ENCODE assay signal across 8 cellular contexts in genomic region chr3:13016083-13016725, GRCh38. TPM values are rescaled to one million over a fixed set of nuclear protein-coding genes. Genes with fewer than 3 reads are reported as not detected.
DNase-seq lines count a peak whose midpoint lies in the region; ATAC-seq and TF ChIP-seq lines count a peak whose summit lies in the region.

No MANE protein-coding gene starts in this region.

- no peak for TF ChIP-seq CTCF in CD14-positive monocyte (IDR thresholded peaks at IDR 0.05)

- H3K9ac ChIP-seq in rectal smooth muscle tissue (ENCODE audit: low read length), result no peak overlapping the region

- H3K4me1 ChIP-seq in effector memory CD4-positive, alpha-beta T cell (ENCODE audit: control insufficient read depth, insufficient read depth, low read length, poor library complexity, severe bottlenecking), result peaks cover 54% of the 10 kb centered on the region
- H3K4me1 ChIP-seq in rectal smooth muscle tissue (ENCODE audit: control insufficient read depth, insufficient read depth, low read length), result peaks cover 2% of the 10 kb centered on the region

- intact Hi-C loops in CD14-positive monocyte (cut with micrococcal nuclease), result no loop called here

- peaks cover 0 to 4% (median 3%) of the 10 kb centered on the region in 3 donors for H3K27me3 Mint-ChIP-seq in CD14-positive monocyte (ENCODE audit: low read depth in 3 of 3)
- no peaks in the 10 kb centered on the region for H3K27me3 Mint-ChIP-seq in T-helper 2 cell treated with Interferon-gamma antibody and Interleukin-4, amounts not matched to agents 5 μg/mL and 100 μg/mL, for 36 hours (ENCODE audit: low read depth)

- DNase-seq in CD14-positive monocyte (ENCODE audit: low spot score) (peak; percentile 79), AG08396 (ENCODE audit: low spot score) (no peak), amniotic stem cell (lab: John Stamatoyannopoulos, UW) (no peak)
- peak; percentile 51 for DNase-seq in T-helper 2 cell treated with Interferon-gamma antibody and Interleukin-4, amounts not matched to agents 5 μg/mL and 100 μg/mL, for 36 hours (ENCODE audit: low spot score)
- DNase-seq in effector memory CD4-positive, alpha-beta T cell, result peak in 2 of 3 donors; percentile 27 to 37

- H3K9me3 Mint-ChIP-seq in CD14-positive monocyte, result peaks cover 0 to 1% (median 0%) of the 10 kb centered on the region in 7 donors
- H3K9me3 Mint-ChIP-seq in T-helper 2 cell treated with Interferon-gamma antibody and Interleukin-4, amounts not matched to agents 5 μg/mL and 100 μg/mL, for 36 hours, result no peaks in the 10 kb centered on the region

- no peaks in the 10 kb centered on the region for H3K9me3 ChIP-seq in effector memory CD4-positive, alpha-beta T cell (ENCODE audit: control insufficient read depth, low read length)

- H3K4me3 Mint-ChIP-seq in CD14-positive monocyte, result peak overlapping the region; percentile 86 to 95
- H3K4me3 Mint-ChIP-seq in T-helper 2 cell treated with Interferon-gamma antibody and Interleukin-4, amounts not matched to agents 5 μg/mL and 100 μg/mL, for 36 hours, result peak overlapping the region; percentile 83

- peaks cover 15 to 24% of the 10 kb centered on the region in 2 donors for H3K36me3 Mint-ChIP-seq in CD14-positive monocyte
- H3K36me3 Mint-ChIP-seq in T-helper 2 cell treated with Interferon-gamma antibody and Interleukin-4, amounts not matched to agents 5 μg/mL and 100 μg/mL, for 36 hours (ENCODE audit: low read depth), result peaks cover 12% of the 10 kb centered on the region

- ATAC-seq in GM19328 (IDR thresholded peaks at IDR 0.05; ENCODE audit: unreplicated experiment), result peak; percentile 27
- ATAC-seq in HG03439 (IDR thresholded peaks at IDR 0.05; ENCODE audit: unreplicated experiment), result peak; percentile 20

- H3K27ac ChIP-seq in effector memory CD4-positive, alpha-beta T cell (ENCODE audit: insufficient read depth, low read length, poor library complexity, severe bottlenecking), result peak overlapping the region; percentile 95
- H3K27ac ChIP-seq in rectal smooth muscle tissue (ENCODE audit: low read depth, low read length), result peak overlapping the region; percentile 41

- H3K27ac Mint-ChIP-seq in CD14-positive monocyte, result peak overlapping the region; percentile 99 to 100 (median 100)
- H3K27ac Mint-ChIP-seq in T-helper 2 cell treated with Interferon-gamma antibody and Interleukin-4, amounts not matched to agents 5 μg/mL and 100 μg/mL, for 36 hours, result peak overlapping the region; percentile 99

- H3K27me3 ChIP-seq in effector memory CD4-positive, alpha-beta T cell (replicated peaks; ENCODE audit: control insufficient read depth, insufficient read depth, low read length, poor library complexity, severe bottlenecking), result no peaks in the 10 kb centered on the region
- H3K27me3 ChIP-seq in rectal smooth muscle tissue (ENCODE audit: control insufficient read depth, insufficient read depth, low read length), result no peaks in the 10 kb centered on the region

- no peaks in the 10 kb centered on the region for H3K36me3 ChIP-seq in effector memory CD4-positive, alpha-beta T cell (ENCODE audit: control insufficient read depth, insufficient read depth, low read length)
- no peaks in the 10 kb centered on the region for H3K36me3 ChIP-seq in rectal smooth muscle tissue (ENCODE audit: control insufficient read depth, insufficient read depth, low read length)

- H3K4me1 Mint-ChIP-seq in CD14-positive monocyte, result peaks cover 57% of the 10 kb centered on the region
- peaks cover 53% of the 10 kb centered on the region for H3K4me1 Mint-ChIP-seq in T-helper 2 cell treated with Interferon-gamma antibody and Interleukin-4, amounts not matched to agents 5 μg/mL and 100 μg/mL, for 36 hours (ENCODE audit: low read depth)

- H3K4me3 ChIP-seq in effector memory CD4-positive, alpha-beta T cell (ENCODE audit: insufficient read depth, low read depth, low read length, poor library complexity, severe bottlenecking), result peak overlapping the region; percentile 62
- H3K4me3 ChIP-seq in rectal smooth muscle tissue (ENCODE audit: low read length), result peak overlapping the region; percentile 43

RNA-seq across cellular contexts. Expression of gene IQSEC1, which starts 57.0 kb away (rescaled TPM):
- polyA plus RNA-seq in CD14-positive monocyte, result 10 to 100 TPM; 17.7 to 30.3 TPM

Comparison
In these comparisons a context has a peak if more than half of its experiments do, and no peak if none do; other contexts are left out.
1. DNase-seq: peak in CD14-positive monocyte (single experiment), T-helper 2 cell treated with Interferon-gamma antibody and Interleukin-4, amounts not matched to agents 5 μg/mL and 100 μg/mL, for 36 hours (single experiment) and effector memory CD4-positive, alpha-beta T cell (2 of 3); none in AG08396 (single experiment) and amniotic stem cell (single experiment).